Comparison of ENCODE assay signal across 35 cellular contexts in the genomic region with DNA sequence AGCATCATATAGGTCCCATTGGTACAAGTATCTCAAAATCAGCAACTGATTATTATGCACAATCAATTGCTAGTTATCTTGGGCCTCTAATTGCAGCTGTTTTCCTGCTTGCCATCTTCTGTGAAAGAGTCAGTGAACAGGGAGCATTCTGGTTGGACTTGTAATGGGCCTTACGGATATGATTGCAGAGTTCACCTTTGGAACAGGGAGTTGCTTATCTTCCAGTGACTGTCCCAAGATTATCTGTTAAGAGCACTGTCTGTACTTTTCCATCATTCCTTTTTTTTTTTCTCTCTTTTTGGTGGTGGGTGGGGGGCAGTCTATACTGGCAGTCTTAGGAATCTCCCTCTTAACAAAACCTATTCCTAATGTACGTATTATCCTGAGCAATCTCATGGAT. TPM values are rescaled to one million over a fixed set of nuclear protein-coding genes. Genes with fewer than 3 reads are reported as not detected.
"Had no signal": no experiment of that assay in that cellular context is flagged by ENCODE, and none has a peak within 500 bp of the region (broad histone marks: within the 10 kb centered on the region; RNA-seq: fewer than 3 reads in every experiment).

No MANE protein-coding gene starts in this region.

- DNase-seq: heart right ventricle; hippocampal formation; immature natural killer cell; kidney; left ventricle myocardium inferior; midbrain; naive B cell; natural killer cell; nephron progenitor cell; ovary; right cardiac atrium; sigmoid colon; stimulated activated CD4-positive, alpha-beta T cell treated with anti-CD3 and anti-CD28 coated beads, Interleukin-1b, Interleukin-23, amount 100 ng/mL, for 48 hours; stimulated activated CD4-positive, alpha-beta T cell treated with anti-CD3 and anti-CD28 coated beads, Interleukin-2, amount 100 ng/mL, for 48 hours; stimulated activated CD4-positive, alpha-beta T cell treated with anti-CD3 and anti-CD28 coated beads, Interleukin-4, amount 100 ng/mL, for 4 hours; stimulated activated CD8-positive, alpha-beta memory T cell treated with anti-CD3 and anti-CD28 coated beads, Interleukin-4, amount 100 ng/mL, for 48 hours; stimulated activated naive CD4-positive, alpha-beta T cell treated with Interleukin-2 at 50 U/mL for 16 hours; stimulated activated naive CD8-positive, alpha-beta T cell treated with anti-CD3 and anti-CD28 coated beads, Interleukin-15, amount 100 ng/mL, for 72 hours; substantia nigra; upper lobe of left lung had no signal

- ATAC-seq: heart right ventricle; natural killer cell; right cardiac atrium; stimulated activated memory B cell treated with anti-CD40 and anti-IgM and Interleukin-4, amounts not matched to agents 10 μg/mL and 1 μg/mL and 100 μg/mL, for 72 hours; stimulated activated naive CD8-positive, alpha-beta T cell treated with anti-CD3 and anti-CD28 coated beads, Interleukin-15, amount 100 ng/mL, for 72 hours had no signal

- H3K4me1 ChIP-seq: heart right ventricle, left ventricle myocardium inferior, sigmoid colon, tibial nerve, upper lobe of left lung, vagina had no signal

- H3K36me3 ChIP-seq: heart right ventricle, left ventricle myocardium inferior, ovary, sigmoid colon, tibial nerve, upper lobe of left lung, vagina had no signal

- H3K27ac Mint-ChIP-seq: immature natural killer cell; natural killer cell; nephron progenitor cell; progenitor cell of endocrine pancreas; stimulated activated memory B cell treated with anti-CD40 and anti-IgM and Interleukin-4, amounts not matched to agents 10 μg/mL and 1 μg/mL and 100 μg/mL, for 72 hours had no signal

- H3K36me3 Mint-ChIP-seq: immature natural killer cell; naive B cell; natural killer cell; stimulated activated memory B cell treated with anti-CD40 and anti-IgM and Interleukin-4, amounts not matched to agents 10 μg/mL and 1 μg/mL and 100 μg/mL, for 72 hours had no signal

- H3K4me2 ChIP-seq: smooth muscle cell had no signal

- H3K9me3 ChIP-seq: heart right ventricle, left ventricle myocardium inferior, ovary, sigmoid colon, tibial nerve, upper lobe of left lung, vagina had no signal

- H3K9me3 Mint-ChIP-seq: naive B cell; natural killer cell; nephron progenitor cell; stimulated activated memory B cell treated with anti-CD40 and anti-IgM and Interleukin-4, amounts not matched to agents 10 μg/mL and 1 μg/mL and 100 μg/mL, for 72 hours; stimulated activated naive CD8-positive, alpha-beta T cell treated with anti-CD3 and anti-CD28 coated beads, Interleukin-15, amount 100 ng/mL, for 72 hours had no signal

- FAIRE-seq: islet of Langerhans, kidney had no signal

- H3K4me3 Mint-ChIP-seq: immature natural killer cell; naive B cell; natural killer cell; nephron progenitor cell; stimulated activated memory B cell treated with anti-CD40 and anti-IgM and Interleukin-4, amounts not matched to agents 10 μg/mL and 1 μg/mL and 100 μg/mL, for 72 hours; stimulated activated naive CD8-positive, alpha-beta T cell treated with anti-CD3 and anti-CD28 coated beads, Interleukin-15, amount 100 ng/mL, for 72 hours had no signal

- H3K27me3 ChIP-seq: heart right ventricle, ovary, sigmoid colon, tibial nerve, upper lobe of left lung, vagina had no signal

- H3K4me3 ChIP-seq: heart right ventricle, left ventricle myocardium inferior, lung, ovary, sigmoid colon, smooth muscle cell, tibial nerve, upper lobe of left lung, vagina had no signal

- H3K27ac ChIP-seq: heart right ventricle, left ventricle myocardium inferior, ovary, sigmoid colon, tibial nerve, upper lobe of left lung, vagina had no signal

- H3K27me3 Mint-ChIP-seq: progenitor cell of endocrine pancreas had no signal

- H3K4me1 Mint-ChIP-seq: naive B cell; stimulated activated memory B cell treated with anti-CD40 and anti-IgM and Interleukin-4, amounts not matched to agents 10 μg/mL and 1 μg/mL and 100 μg/mL, for 72 hours; stimulated activated naive CD8-positive, alpha-beta T cell treated with anti-CD3 and anti-CD28 coated beads, Interleukin-15, amount 100 ng/mL, for 72 hours had no signal

RNA-seq across cellular contexts. Expression of gene OR8G5, which starts 17.8 kb away (rescaled TPM):
- total RNA-seq: heart right ventricle, kidney, left ventricle myocardium inferior, lower leg skin, mesenteric fat pad, natural killer cell, omental fat pad, ovary, progenitor cell of endocrine pancreas, pulmonary artery endothelial cell, renal cortical epithelial cell, right cardiac atrium, sigmoid colon, smooth muscle cell, temporal lobe, tibial nerve, urinary bladder, vagina had no signal
- polyA plus RNA-seq: heart right ventricle, immature natural killer cell, ovary, right cardiac atrium, smooth muscle cell, urinary bladder had no signal

RNA-seq across cellular contexts. Expression of gene OR8G1, which starts 33.1 kb away (rescaled TPM):
- total RNA-seq: heart right ventricle, kidney, left ventricle myocardium inferior, lower leg skin, lung, mesenteric fat pad, natural killer cell, omental fat pad, ovary, progenitor cell of endocrine pancreas, pulmonary artery endothelial cell, renal cortical epithelial cell, right cardiac atrium, sigmoid colon, smooth muscle cell, temporal lobe, tibial nerve, upper lobe of left lung, urinary bladder, vagina had no signal
- polyA plus RNA-seq: heart right ventricle, immature natural killer cell, lung, ovary, right cardiac atrium, sigmoid colon, smooth muscle cell, thymus, urinary bladder had no signal

RNA-seq across cellular contexts. Expression of gene OR8D1, which starts 39.7 kb away (rescaled TPM):
- total RNA-seq: heart right ventricle, kidney, left ventricle myocardium inferior, lower leg skin, lung, mesenteric fat pad, natural killer cell, omental fat pad, ovary, progenitor cell of endocrine pancreas, pulmonary artery endothelial cell, renal cortical epithelial cell, right cardiac atrium, sigmoid colon, smooth muscle cell, temporal lobe, tibial nerve, upper lobe of left lung, urinary bladder, vagina had no signal
- polyA plus RNA-seq: heart right ventricle, immature natural killer cell, lung, ovary, right cardiac atrium, sigmoid colon, smooth muscle cell, thymus, urinary bladder had no signal

RNA-seq across cellular contexts. Expression of gene OR8D2, which starts 46.0 kb away (rescaled TPM):
- total RNA-seq: heart right ventricle, kidney, left ventricle myocardium inferior, lower leg skin, lung, mesenteric fat pad, natural killer cell, omental fat pad, ovary, progenitor cell of endocrine pancreas, pulmonary artery endothelial cell, renal cortical epithelial cell, right cardiac atrium, sigmoid colon, smooth muscle cell, temporal lobe, tibial nerve, upper lobe of left lung, urinary bladder, vagina had no signal
- polyA plus RNA-seq: heart right ventricle, immature natural killer cell, lung, ovary, right cardiac atrium, sigmoid colon, smooth muscle cell, thymus, urinary bladder had no signal
